8 cellular contexts compared by ENCODE assay signal in genomic region chr2:230643576-230644291, GRCh38.
DNase-seq lines count a peak whose midpoint lies in the region; ATAC-seq and TF ChIP-seq lines count a peak whose summit lies in the region.

No MANE protein-coding gene starts in this region.

- H3K27ac ChIP-seq in heart left ventricle: peak overlapping the region in 2 of 12 donors; percentile 26 to 86

- no peaks in the 10 kb centered on the region for H3K36me3 ChIP-seq in heart left ventricle

- POLR2A ChIA-PET in activated B cell treated with CpG ODN at 0.5 μM for 24 hours (lab: Charles Lee): interaction anchor here (1.8 kb wide), 1 partner anchor 18 kb away, joined by 8 read pairs; no protein-coding TSS in a partner anchor

- no peak overlapping the region for H3K4me3 ChIP-seq in heart left ventricle

- H3K9me3 ChIP-seq in heart left ventricle: no peaks in the 10 kb centered on the region

- no peaks in the 10 kb centered on the region for H3K36me3 Mint-ChIP-seq in activated B cell treated with CpG ODN at 0.5 μM for 24 hours (ENCODE audit: low read depth)

- TF ChIP-seq CTCF in activated B cell treated with CpG ODN at 0.5 μM for 24 hours (IDR thresholded peaks at IDR 0.05) (no peak), heart left ventricle (IDR thresholded peaks at IDR 0.05) (no peak)

- no peak for TF ChIP-seq POLR2A in heart left ventricle (IDR thresholded peaks at IDR 0.05)

- 54 to 61% (median 57%) methylated on average over 9 of the region's 9 CpGs for WGBS in heart left ventricle, 4 donors

- peak overlapping the region; percentile 73 for H3K27ac Mint-ChIP-seq in activated B cell treated with CpG ODN at 0.5 μM for 24 hours

- CTCF ChIA-PET in activated B cell treated with CpG ODN at 0.5 μM for 24 hours (lab: Charles Lee): no interaction called here

- peaks cover 23% of the 10 kb centered on the region for H3K4me1 Mint-ChIP-seq in activated B cell treated with CpG ODN at 0.5 μM for 24 hours

- no peaks in the 10 kb centered on the region for H3K27me3 Mint-ChIP-seq in activated B cell treated with CpG ODN at 0.5 μM for 24 hours

- peaks cover 0 to 28% (median 0%) of the 10 kb centered on the region in 12 donors for H3K4me1 ChIP-seq in heart left ventricle

- H3K27me3 ChIP-seq in heart left ventricle: no peaks in the 10 kb centered on the region

- DNase-seq in activated B cell treated with CpG ODN at 0.5 μM for 24 hours (no peak), heart left ventricle (peak in 4 of 5 donors; percentile 33 to 65 (median 52)), NCI-H524 treated with DMSO at 0.1 percent for 48 hours (lab: John Stamatoyannopoulos, UW) (no peak), AG08395 (ENCODE audit: low spot score) (no peak)
- DNase-seq in stimulated activated CD8-positive, alpha-beta memory T cell treated with anti-CD3 and anti-CD28 coated beads, Interleukin-12 subunit alpha, Interleukin-12 subunit beta, amount 100 ng/mL, for 4 hours (ENCODE audit: low read depth): peak; percentile 35

- intact Hi-C loops in activated B cell treated with CpG ODN at 0.5 μM for 24 hours (cut with micrococcal nuclease) (loop anchor here (2.0 to 5.0 kb wide), 2 partner anchors 15 to 69 kb away; partner anchors contain the start of gene CAB39), heart left ventricle (cut with DNase I) (no loop called here)

- no peaks in the 10 kb centered on the region for H3K9me3 Mint-ChIP-seq in activated B cell treated with CpG ODN at 0.5 μM for 24 hours

- peak; percentile 69 for ATAC-seq in GM18907 (IDR thresholded peaks at IDR 0.05; ENCODE audit: unreplicated experiment)
- ATAC-seq in HG03135 (IDR thresholded peaks at IDR 0.05; ENCODE audit: unreplicated experiment): peak; percentile 69
- peak; percentile 47 for ATAC-seq in activated B cell treated with CpG ODN at 0.5 μM for 24 hours (ENCODE audit: low read depth)
- peak; percentile 45 to 85 (median 74) for ATAC-seq in heart left ventricle
- no peak for ATAC-seq in SK-N-SH treated with all-trans-retinoic acid at 6 μM for 48 hours

- peak overlapping the region; percentile 16 for H3K4me3 Mint-ChIP-seq in activated B cell treated with CpG ODN at 0.5 μM for 24 hours

TF ChIP-seq in SK-N-SH treated with all-trans-retinoic acid at 6 μM for 48 hours, 23 proteins besides CTCF, POLR2A, EP300 and RAD21:
- no peak for TF ChIP-seq CREB5 (CRISPR knock-in tag; IDR thresholded peaks at IDR 0.05; ENCODE audit: low read depth)
- no peak for TF ChIP-seq TOX (CRISPR knock-in tag; IDR thresholded peaks at IDR 0.05; ENCODE audit: borderline replicate concordance)
- no peak for TF ChIP-seq ZFP30 (CRISPR knock-in tag; IDR thresholded peaks at IDR 0.05)
- no peak for TF ChIP-seq TCF4 (CRISPR knock-in tag; IDR thresholded peaks at IDR 0.05; ENCODE audit: borderline replicate concordance)
- TF ChIP-seq CSDC2 (CRISPR knock-in tag; IDR thresholded peaks at IDR 0.05): no peak
- no peak for TF ChIP-seq ARNTL (CRISPR knock-in tag; IDR thresholded peaks at IDR 0.05; ENCODE audit: borderline replicate concordance, low read depth)
- no peak for TF ChIP-seq ZNF565 (CRISPR knock-in tag; conservative IDR thresholded peaks at IDR 0.05; ENCODE audit: low read depth)
- no peak for TF ChIP-seq GLIS3 (CRISPR knock-in tag; IDR thresholded peaks at IDR 0.05)
- TF ChIP-seq SNAI2 (CRISPR knock-in tag; IDR thresholded peaks at IDR 0.05): no peak
- TF ChIP-seq, protein P1, sequence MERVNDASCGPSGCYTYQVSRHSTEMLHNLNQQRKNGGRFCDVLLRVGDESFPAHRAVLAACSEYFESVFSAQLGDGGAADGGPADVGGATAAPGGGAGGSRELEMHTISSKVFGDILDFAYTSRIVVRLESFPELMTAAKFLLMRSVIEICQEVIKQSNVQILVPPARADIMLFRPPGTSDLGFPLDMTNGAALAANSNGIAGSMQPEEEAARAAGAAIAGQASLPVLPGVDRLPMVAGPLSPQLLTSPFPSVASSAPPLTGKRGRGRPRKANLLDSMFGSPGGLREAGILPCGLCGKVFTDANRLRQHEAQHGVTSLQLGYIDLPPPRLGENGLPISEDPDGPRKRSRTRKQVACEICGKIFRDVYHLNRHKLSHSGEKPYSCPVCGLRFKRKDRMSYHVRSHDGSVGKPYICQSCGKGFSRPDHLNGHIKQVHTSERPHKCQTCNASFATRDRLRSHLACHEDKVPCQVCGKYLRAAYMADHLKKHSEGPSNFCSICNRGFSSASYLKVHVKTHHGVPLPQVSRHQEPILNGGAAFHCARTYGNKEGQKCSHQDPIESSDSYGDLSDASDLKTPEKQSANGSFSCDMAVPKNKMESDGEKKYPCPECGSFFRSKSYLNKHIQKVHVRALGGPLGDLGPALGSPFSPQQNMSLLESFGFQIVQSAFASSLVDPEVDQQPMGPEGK (CRISPR knock-in tag; IDR thresholded peaks at IDR 0.05; ENCODE audit: borderline replicate concordance): no peak
- TF ChIP-seq POU6F1 (CRISPR knock-in tag; IDR thresholded peaks at IDR 0.05; ENCODE audit: borderline replicate concordance, low read depth): no peak
- TF ChIP-seq OSR1 (CRISPR knock-in tag; IDR thresholded peaks at IDR 0.05): no peak
- TF ChIP-seq, protein P2, sequence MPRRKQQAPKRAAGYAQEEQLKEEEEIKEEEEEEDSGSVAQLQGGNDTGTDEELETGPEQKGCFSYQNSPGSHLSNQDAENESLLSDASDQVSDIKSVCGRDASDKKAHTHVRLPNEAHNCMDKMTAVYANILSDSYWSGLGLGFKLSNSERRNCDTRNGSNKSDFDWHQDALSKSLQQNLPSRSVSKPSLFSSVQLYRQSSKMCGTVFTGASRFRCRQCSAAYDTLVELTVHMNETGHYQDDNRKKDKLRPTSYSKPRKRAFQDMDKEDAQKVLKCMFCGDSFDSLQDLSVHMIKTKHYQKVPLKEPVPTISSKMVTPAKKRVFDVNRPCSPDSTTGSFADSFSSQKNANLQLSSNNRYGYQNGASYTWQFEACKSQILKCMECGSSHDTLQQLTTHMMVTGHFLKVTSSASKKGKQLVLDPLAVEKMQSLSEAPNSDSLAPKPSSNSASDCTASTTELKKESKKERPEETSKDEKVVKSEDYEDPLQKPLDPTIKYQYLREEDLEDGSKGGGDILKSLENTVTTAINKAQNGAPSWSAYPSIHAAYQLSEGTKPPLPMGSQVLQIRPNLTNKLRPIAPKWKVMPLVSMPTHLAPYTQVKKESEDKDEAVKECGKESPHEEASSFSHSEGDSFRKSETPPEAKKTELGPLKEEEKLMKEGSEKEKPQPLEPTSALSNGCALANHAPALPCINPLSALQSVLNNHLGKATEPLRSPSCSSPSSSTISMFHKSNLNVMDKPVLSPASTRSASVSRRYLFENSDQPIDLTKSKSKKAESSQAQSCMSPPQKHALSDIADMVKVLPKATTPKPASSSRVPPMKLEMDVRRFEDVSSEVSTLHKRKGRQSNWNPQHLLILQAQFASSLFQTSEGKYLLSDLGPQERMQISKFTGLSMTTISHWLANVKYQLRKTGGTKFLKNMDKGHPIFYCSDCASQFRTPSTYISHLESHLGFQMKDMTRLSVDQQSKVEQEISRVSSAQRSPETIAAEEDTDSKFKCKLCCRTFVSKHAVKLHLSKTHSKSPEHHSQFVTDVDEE (CRISPR knock-in tag; IDR thresholded peaks at IDR 0.05): no peak
- no peak for TF ChIP-seq ZNF8 (CRISPR knock-in tag; IDR thresholded peaks at IDR 0.05)
- no peak for TF ChIP-seq BACH2 (CRISPR knock-in tag; IDR thresholded peaks at IDR 0.05; ENCODE audit: borderline replicate concordance)
- no peak for TF ChIP-seq ZC3H10 (CRISPR knock-in tag; IDR thresholded peaks at IDR 0.05)
- TF ChIP-seq ESRRG (CRISPR knock-in tag; IDR thresholded peaks at IDR 0.05): no peak
- no peak for TF ChIP-seq PPARA (CRISPR knock-in tag; IDR thresholded peaks at IDR 0.05; ENCODE audit: borderline replicate concordance)

Comparison
In these comparisons a context has a peak if more than half of its experiments do, and no peak if none do; other contexts are left out.
1. DNase-seq: peak in heart left ventricle (4 of 5) and stimulated activated CD8-positive, alpha-beta memory T cell treated with anti-CD3 and anti-CD28 coated beads, Interleukin-12 subunit alpha, Interleukin-12 subunit beta, amount 100 ng/mL, for 4 hours (single experiment); none in activated B cell treated with CpG ODN at 0.5 μM for 24 hours (single experiment), NCI-H524 treated with DMSO at 0.1 percent for 48 hours (single experiment) and AG08395 (single experiment).